Comparison of ENCODE assay signal across 23 cellular contexts in genomic region chr7:98123073-98123696, GRCh38.
"Had no signal": no experiment of that assay in that cellular context is flagged by ENCODE, and none has a peak within 500 bp of the region (broad histone marks: within the 10 kb centered on the region; RNA-seq: fewer than 3 reads in every experiment).

No MANE protein-coding gene starts in this region.

- DNase-seq: activated CD4-positive, alpha-beta T cell treated with anti-CD3 and anti-CD28 coated beads, Interleukin-2, amount 50 U/mL, for 1 hour; activated CD8-positive, alpha-beta T cell treated with anti-CD3 and anti-CD28 coated beads for 36 hours; activated gamma-delta T cell treated with Interleukin-2 at 50 U/mL for 16 hours; activated naive CD8-positive, alpha-beta T cell treated with anti-CD3 and anti-CD28 coated beads, Interleukin-2, amount 50 U/mL, for 24 hours; activated T-cell treated with anti-CD3 and anti-CD28 coated beads, Interleukin-2, amount 50 U/mL, for 4 hours; central memory CD4-positive, alpha-beta T cell; foreskin fibroblast; heart left ventricle; hypothalamus; immature natural killer cell; lower lobe of right lung; mucosa of descending colon; posterior cingulate gyrus; right cardiac atrium; spleen; stimulated activated naive CD4-positive, alpha-beta T cell; T1000; tibial artery had no signal

- ATAC-seq: activated CD8-positive, alpha-beta T cell treated with anti-CD3 and anti-CD28 coated beads for 36 hours; activated naive CD8-positive, alpha-beta T cell treated with anti-CD3 and anti-CD28 coated beads, Interleukin-2, amount 50 U/mL, for 24 hours; activated T-cell treated with anti-CD3 and anti-CD28 coated beads, Interleukin-2, amount 50 U/mL, for 4 hours; activated T-helper 17 cell treated with anti-CD3 and anti-CD28 coated beads, Interleukin-2, amount 50 U/mL, for 72 hours; esophagus mucosa; left lobe of liver; lower lobe of right lung; mucosa of descending colon; natural killer cell treated with Interleukin-12 subunit alpha and Interleukin-12 subunit beta and Interleukin-15 and Interleukin-18, amount 100 ng/mL, for 72 hours; right cardiac atrium; WTC11 had no signal
